Comparison of ENCODE assay signal across 9 cellular contexts in genomic region chrX:129523076-129524055, GRCh38. TPM values are rescaled to one million over a fixed set of nuclear protein-coding genes. Genes with fewer than 3 reads are reported as not detected.
A peak's percentile ranks its signal among the peaks of the same experiment; 100 is the strongest.
DNase-seq lines count a peak whose midpoint lies in the region; ATAC-seq, FAIRE-seq and TF ChIP-seq lines count a peak whose summit lies in the region.
"Had no signal": no experiment of that assay in that cellular context is flagged by ENCODE, and none has a peak within 500 bp of the region (broad histone marks: within the 10 kb centered on the region; RNA-seq: fewer than 3 reads in every experiment).

Gene SMARCA1 (minus strand): TSS chrX:129523490. CDS start chrX:129523370, 120 bp downstream.

- 3 to 56% (median 19%) methylated on average over 15 to 56 of the region's 59 CpGs for WGBS in adrenal gland, 4 donors

- peaks cover 4 to 6% of the 10 kb centered on the region in 2 donors for H3K4me1 ChIP-seq in adrenal gland (replicated peaks in 1 of 2)
- H3K4me1 ChIP-seq in neural progenitor cell = no peaks in the 10 kb centered on the region

- intact Hi-C loops in adrenal gland (cut with DNase I) = no loop called here

- H3K27me3 Mint-ChIP-seq in glutamatergic neuron (ENCODE audit: unreplicated experiment) (peaks cover 4% of the 10 kb centered on the region), neural progenitor cell (ENCODE audit: insufficient read depth, low read depth) (peaks cover 5% of the 10 kb centered on the region)

- peaks cover 39% of the 10 kb centered on the region for H3K79me2 ChIP-seq in neural progenitor cell (ENCODE audit: low read depth)

- H3K27me3 ChIP-seq in adrenal gland (no peaks in the 10 kb centered on the region), neural progenitor cell (no peaks in the 10 kb centered on the region)

- peak within 1 kb of the TSS; percentile 18 to 83 (median 64) for H3K4me3 ChIP-seq in adrenal gland
- peak within 1 kb of the TSS; percentile 92 for H3K4me3 ChIP-seq in neural progenitor cell

- DNase-seq in DMS114 treated with DMSO at 0.1 percent for 48 hours (lab: John Stamatoyannopoulos, UW; ENCODE audit: unreplicated experiment) (peak; percentile 10), NCI-H1092 (lab: John Stamatoyannopoulos, UW) (peak; percentile 33), adrenal gland (peak; percentile 62 to 80 (median 71)), glutamatergic neuron (peak; percentile 55), neural progenitor cell (ENCODE audit: low spot score) (peak; percentile 76), GM19239 (ENCODE audit: insufficient read length, low spot score) (no peak), cerebellar nuclear complex (lab: John Stamatoyannopoulos, UW) (no peak)

- peak within 1 kb of the TSS; percentile 52 for H3K4me2 ChIP-seq in neural progenitor cell

- H3K9me3 Mint-ChIP-seq in glutamatergic neuron (ENCODE audit: unreplicated experiment) = peaks cover 4% of the 10 kb centered on the region
- H3K9me3 Mint-ChIP-seq in neural progenitor cell = no peaks in the 10 kb centered on the region

- TF ChIP-seq POLR2A in adrenal gland (IDR thresholded peaks at IDR 0.05) = peak; percentile 41 to 75

- TF ChIP-seq CTCF in adrenal gland (IDR thresholded peaks at IDR 0.05) (no peak), glutamatergic neuron (IDR thresholded peaks at IDR 0.05; ENCODE audit: partially characterized antibody, unreplicated experiment) (no peak), neural progenitor cell (IDR thresholded peaks at IDR 0.05) (no peak)

- FAIRE-seq in GM19239 (lab: Jason Lieb, UNC) = no peak

- ATAC-seq in GM21786 (IDR thresholded peaks at IDR 0.05; ENCODE audit: unreplicated experiment) = no peak

- H3K36me3 Mint-ChIP-seq in glutamatergic neuron (ENCODE audit: unreplicated experiment) (no peaks in the 10 kb centered on the region), neural progenitor cell (no peaks in the 10 kb centered on the region)

- peak within 1 kb of the TSS; percentile 84 for H3K27ac Mint-ChIP-seq in glutamatergic neuron (ENCODE audit: unreplicated experiment)
- peak within 1 kb of the TSS; percentile 96 for H3K27ac Mint-ChIP-seq in neural progenitor cell

- no peaks in the 10 kb centered on the region for H3K9me3 ChIP-seq in adrenal gland (replicated peaks in 1 of 3)
- H3K9me3 ChIP-seq in neural progenitor cell (ENCODE audit: low read depth) = peaks cover 6% of the 10 kb centered on the region

- peaks cover 14% of the 10 kb centered on the region for H3F3A ChIP-seq in neural progenitor cell (ENCODE audit: low read depth)

- H3K27ac ChIP-seq in adrenal gland (peak within 1 kb of the TSS in 4 of 5 donors; percentile 80 to 92 (median 88)), neural progenitor cell (peak within 1 kb of the TSS; percentile 94)

- peaks cover 5% of the 10 kb centered on the region for H4K20me1 ChIP-seq in neural progenitor cell (ENCODE audit: low read depth)

- H3K36me3 ChIP-seq in adrenal gland (replicated peaks in 1 of 2) (no peaks in the 10 kb centered on the region), neural progenitor cell (no peaks in the 10 kb centered on the region)

- no peak within 1 kb of the TSS for H2AFZ ChIP-seq in neural progenitor cell (replicated peaks)

- H3K4me3 Mint-ChIP-seq in glutamatergic neuron (ENCODE audit: unreplicated experiment) = peak within 1 kb of the TSS; percentile 91
- H3K4me3 Mint-ChIP-seq in neural progenitor cell = peak within 1 kb of the TSS; percentile 96

- peaks cover 3% of the 10 kb centered on the region for H3K4me1 Mint-ChIP-seq in glutamatergic neuron (ENCODE audit: low read depth, unreplicated experiment)
- peaks cover 14% of the 10 kb centered on the region for H3K4me1 Mint-ChIP-seq in neural progenitor cell

- H3K9ac ChIP-seq in neural progenitor cell = peak within 1 kb of the TSS; percentile 71

RNA-seq across cellular contexts. Expression of gene SMARCA1, which starts in this region (rescaled TPM):
- total RNA-seq in adrenal gland (100 to 1,000 TPM in 5 of 8 donors, 10 to 100 TPM in 3; 85.2 to 160 (median 110) TPM), glutamatergic neuron (ENCODE audit: unreplicated experiment) (55.7 TPM), neural progenitor cell (ENCODE audit: low replicate concordance) (92.1 and 149 TPM in 2 replicates)
- 100 to 1,000 TPM in 1 of 3 donors, 10 to 100 TPM in 2; 31.0 to 117 (median 37.0) TPM for polyA plus RNA-seq in adrenal gland
- total RNA-seq: T-helper 1 cell treated with Interleukin-12 subunit alpha and Interleukin-12 subunit beta and Interleukin-4 antibody, amounts not matched to agents 30 ng/mL and 1 ng/mL, for 36 hours had no signal

Comparison
In these comparisons a context has a peak if more than half of its experiments do, and no peak if none do; other contexts are left out.
1. DNase-seq: peak in DMS114 treated with DMSO at 0.1 percent for 48 hours (single experiment), NCI-H1092 (single experiment), adrenal gland (7 of 7), glutamatergic neuron (single experiment) and neural progenitor cell (single experiment); none in GM19239 (single experiment) and cerebellar nuclear complex (0 of 2).